ENCODE assay signal across 23 cellular contexts in the genomic region with DNA sequence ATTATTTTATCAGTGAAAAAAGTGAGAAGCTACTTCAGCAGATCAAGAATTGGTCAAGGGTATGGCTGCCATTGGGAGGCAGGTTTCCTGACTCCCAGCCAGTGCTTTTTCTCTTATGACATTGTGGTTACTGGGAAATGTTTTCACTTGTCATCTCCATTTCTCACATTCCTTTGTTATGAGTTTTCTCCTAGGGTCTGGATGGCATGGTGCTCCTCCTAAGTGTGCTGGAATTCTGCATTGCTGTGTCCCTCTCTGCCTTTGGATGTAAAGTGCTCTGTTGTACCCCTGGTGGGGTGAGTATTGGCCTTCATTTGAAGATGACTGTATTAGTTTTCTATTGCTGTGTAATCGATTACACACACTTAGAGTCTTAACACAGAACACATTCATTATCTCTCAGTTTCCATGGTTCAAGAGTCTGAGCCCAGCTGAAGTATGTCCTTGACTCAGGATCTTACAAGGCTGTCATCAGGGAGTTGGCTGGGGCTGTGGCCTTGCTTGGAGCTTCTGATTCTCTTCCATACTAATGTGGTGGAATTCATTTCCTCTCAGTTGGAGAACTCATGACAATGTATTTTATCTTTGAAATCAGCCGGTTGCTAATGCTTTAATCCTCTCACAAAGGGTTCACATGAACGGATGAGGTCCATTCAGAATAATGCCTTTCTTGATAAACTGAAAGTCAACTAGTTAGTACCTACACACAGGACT. TPM values are rescaled to one million over a fixed set of nuclear protein-coding genes. Genes with fewer than 3 reads are reported as not detected.
DNase-seq lines count a peak whose midpoint lies in the region; ATAC-seq, FAIRE-seq and TF ChIP-seq lines count a peak whose summit lies in the region.
"Had no signal": no experiment of that assay in that cellular context is flagged by ENCODE, and none has a peak within 500 bp of the region (broad histone marks: within the 10 kb centered on the region; RNA-seq: fewer than 3 reads in every experiment).

No MANE protein-coding gene starts in this region.

- H3K27me3 ChIP-seq in astrocyte (ENCODE audit: insufficient read depth, low read length) (no peaks in the 10 kb centered on the region), right lobe of liver (no peaks in the 10 kb centered on the region)
- H3K27me3 ChIP-seq: cardiac muscle cell, gastroesophageal sphincter, sigmoid colon, tibial nerve had no signal

- H3K4me3 ChIP-seq in astrocyte (ENCODE audit: insufficient read depth, low read depth, low read length) (no peak overlapping the region), right lobe of liver (no peak overlapping the region)
- H3K4me3 ChIP-seq: cardiac muscle cell, gastroesophageal sphincter, K562, sigmoid colon, tibial nerve had no signal

- H2AFZ ChIP-seq in astrocyte (ENCODE audit: low read depth, low read length) = no peak overlapping the region

- peaks cover 39% of the 10 kb centered on the region for H3K4me1 Mint-ChIP-seq in stimulated activated naive CD8-positive, alpha-beta T cell treated with anti-CD3 and anti-CD28 coated beads, Interleukin-15, Interleukin-2, amounts not matched to agents 100 ng/mL and 50 ng/mL, for 24 hours (ENCODE audit: low read depth)
- peaks cover 38% of the 10 kb centered on the region for H3K4me1 Mint-ChIP-seq in astrocyte (ENCODE audit: low read depth, unreplicated experiment)

- H3K27ac Mint-ChIP-seq in stimulated activated naive CD8-positive, alpha-beta T cell treated with anti-CD3 and anti-CD28 coated beads, Interleukin-15, Interleukin-2, amounts not matched to agents 100 ng/mL and 50 ng/mL, for 24 hours = peak overlapping the region; percentile 6
- H3K27ac Mint-ChIP-seq in astrocyte (ENCODE audit: unreplicated experiment) = peak overlapping the region; percentile 98
- H3K27ac Mint-ChIP-seq: activated naive CD4-positive, alpha-beta T cell treated with anti-CD3 and anti-CD28 coated beads, Interleukin-2, amount 50 U/mL, for 72 hours; CD4-positive, alpha-beta T cell; effector memory CD8-positive, alpha-beta T cell had no signal

- no peak for TF ChIP-seq POLR2A in right lobe of liver (IDR thresholded peaks at IDR 0.05)

- no peak for FAIRE-seq in astrocyte (lab: Jason Lieb, UNC)
- FAIRE-seq: A204.1, K562 had no signal

- no peaks in the 10 kb centered on the region for H3K79me2 ChIP-seq in astrocyte (ENCODE audit: insufficient read depth, low read length)

- no peak for DNase-seq in stimulated activated naive CD8-positive, alpha-beta T cell treated with anti-CD3 and anti-CD28 coated beads, Interleukin-15, Interleukin-2, amounts not matched to agents 100 U/mL and 50 U/mL, for 24 hours
- no peak for DNase-seq in astrocyte (ENCODE audit: low read depth)
- DNase-seq in islet precursor cell = peak; percentile 64
- DNase-seq in right lobe of liver = no peak
- DNase-seq in cerebellar nuclear complex (lab: John Stamatoyannopoulos, UW) = no peak
- DNase-seq in NOMO-1 (lab: John Stamatoyannopoulos, UW; ENCODE audit: unreplicated experiment in 2 of 2) = no peak
- DNase-seq: activated CD4-positive, alpha-beta T cell treated with anti-CD3 and anti-CD28 coated beads, Interleukin-2, amount 50 U/mL, for 1 hour; CD4-positive, alpha-beta T cell; effector memory CD8-positive, alpha-beta T cell; HCEC 1CT; NCI-H1417 treated with DMSO at 0.1 percent for 48 hours; sigmoid colon; stimulated activated CD4-positive, alpha-beta T cell treated with anti-CD3 and anti-CD28 coated beads, Interleukin-4, amount 100 ng/mL, for 1 hour; stimulated activated CD8-positive, alpha-beta memory T cell treated with anti-CD3 and anti-CD28 coated beads, Interleukin-4, amount 100 ng/mL, for 48 hours; T1000 had no signal

- H3K4me1 ChIP-seq in astrocyte (ENCODE audit: insufficient read depth, low read length) (no peaks in the 10 kb centered on the region), right lobe of liver (no peaks in the 10 kb centered on the region)
- H3K4me1 ChIP-seq: gastroesophageal sphincter, sigmoid colon, tibial nerve had no signal

- TF ChIP-seq CTCF in astrocyte (IDR thresholded peaks at IDR 0.05; ENCODE audit: insufficient read depth, low read depth, low read length) (no peak), right lobe of liver (IDR thresholded peaks at IDR 0.05) (no peak)

- WGBS in right lobe of liver (ENCODE audit: insufficient coverage, low coverage, low lambda C conversion rate, missing lambda C conversion rate) = 69% methylated on average over 3 of the region's 3 CpGs

- H3K4me2 ChIP-seq in astrocyte (ENCODE audit: low read length) = peak overlapping the region; percentile 3

- H3K27ac ChIP-seq in astrocyte (ENCODE audit: low read depth, low read length) = no peak overlapping the region
- no peak overlapping the region for H3K27ac ChIP-seq in right lobe of liver
- H3K27ac ChIP-seq: cardiac muscle cell, gastroesophageal sphincter, sigmoid colon, tibial nerve had no signal

- no peaks in the 10 kb centered on the region for H3K9me3 Mint-ChIP-seq in stimulated activated naive CD8-positive, alpha-beta T cell treated with anti-CD3 and anti-CD28 coated beads, Interleukin-15, Interleukin-2, amounts not matched to agents 100 ng/mL and 50 ng/mL, for 24 hours
- H3K9me3 Mint-ChIP-seq in astrocyte (ENCODE audit: unreplicated experiment) = no peaks in the 10 kb centered on the region
- H3K9me3 Mint-ChIP-seq: activated naive CD4-positive, alpha-beta T cell treated with anti-CD3 and anti-CD28 coated beads, Interleukin-2, amount 50 U/mL, for 72 hours; CD4-positive, alpha-beta T cell; effector memory CD8-positive, alpha-beta T cell had no signal

- no peaks in the 10 kb centered on the region for H3K36me3 Mint-ChIP-seq in stimulated activated naive CD8-positive, alpha-beta T cell treated with anti-CD3 and anti-CD28 coated beads, Interleukin-15, Interleukin-2, amounts not matched to agents 100 ng/mL and 50 ng/mL, for 24 hours (ENCODE audit: low read depth)
- no peaks in the 10 kb centered on the region for H3K36me3 Mint-ChIP-seq in astrocyte (ENCODE audit: low read depth, unreplicated experiment)
- H3K36me3 Mint-ChIP-seq: activated naive CD4-positive, alpha-beta T cell treated with anti-CD3 and anti-CD28 coated beads, Interleukin-2, amount 50 U/mL, for 72 hours had no signal

- no peaks in the 10 kb centered on the region for H4K20me1 ChIP-seq in astrocyte (ENCODE audit: insufficient read depth, low read length)

- intact Hi-C loops in right lobe of liver (cut with DNase I) = no loop called here

- no peaks in the 10 kb centered on the region for H3K9me3 ChIP-seq in astrocyte (ENCODE audit: insufficient read depth, low read depth, low read length)
- H3K9me3 ChIP-seq in right lobe of liver = no peaks in the 10 kb centered on the region
- H3K9me3 ChIP-seq: gastroesophageal sphincter, sigmoid colon, tibial nerve had no signal

- no peak overlapping the region for H3K9ac ChIP-seq in astrocyte (ENCODE audit: low read length)

- H3K4me3 Mint-ChIP-seq in stimulated activated naive CD8-positive, alpha-beta T cell treated with anti-CD3 and anti-CD28 coated beads, Interleukin-15, Interleukin-2, amounts not matched to agents 100 ng/mL and 50 ng/mL, for 24 hours = no peak overlapping the region
- peak overlapping the region; percentile 28 for H3K4me3 Mint-ChIP-seq in astrocyte (ENCODE audit: unreplicated experiment)
- H3K4me3 Mint-ChIP-seq: CD4-positive, alpha-beta T cell; effector memory CD8-positive, alpha-beta T cell had no signal

- ATAC-seq in stimulated activated naive CD8-positive, alpha-beta T cell treated with anti-CD3 and anti-CD28 coated beads, Interleukin-15, Interleukin-2, amounts not matched to agents 100 U/mL and 50 U/mL, for 24 hours = no peak
- ATAC-seq in right lobe of liver (no peak), GM21390 (IDR thresholded peaks at IDR 0.05; ENCODE audit: unreplicated experiment) (no peak)
- ATAC-seq: activated naive CD4-positive, alpha-beta T cell treated with anti-CD3 and anti-CD28 coated beads, Interleukin-2, amount 50 U/mL, for 72 hours; effector memory CD8-positive, alpha-beta T cell; gastroesophageal sphincter; K562 had no signal

- peaks cover 35% of the 10 kb centered on the region for H3K27me3 Mint-ChIP-seq in stimulated activated naive CD8-positive, alpha-beta T cell treated with anti-CD3 and anti-CD28 coated beads, Interleukin-15, Interleukin-2, amounts not matched to agents 100 ng/mL and 50 ng/mL, for 24 hours
- no peaks in the 10 kb centered on the region for H3K27me3 Mint-ChIP-seq in astrocyte (ENCODE audit: low read depth, unreplicated experiment)

- H3K36me3 ChIP-seq in astrocyte (ENCODE audit: insufficient read depth, low read length) (no peaks in the 10 kb centered on the region), right lobe of liver (no peaks in the 10 kb centered on the region)
- H3K36me3 ChIP-seq: cardiac muscle cell, gastroesophageal sphincter, sigmoid colon, tibial nerve had no signal

RNA-seq across cellular contexts. Expression of a gene that starts 21.0 kb away (rescaled TPM):
- total RNA-seq in astrocyte (not detected in 2 replicates), right lobe of liver (not detected)
- total RNA-seq: activated naive CD4-positive, alpha-beta T cell treated with anti-CD3 and anti-CD28 coated beads, Interleukin-2, amount 50 U/mL, for 72 hours; cardiac muscle cell; CD4-positive, alpha-beta T cell; gastroesophageal sphincter; K562; tibial nerve had no signal

RNA-seq across cellular contexts. Expression of a gene that starts 25.6 kb away (rescaled TPM):
- 0.32 TPM in 1 of 2 replicates, not detected in the other for total RNA-seq in astrocyte
- total RNA-seq in right lobe of liver = 10 to 100 TPM in 1 of 6 experiments, 1 to 10 TPM in 5; 5.2 to 13.0 (median 9.0) TPM
- total RNA-seq: activated naive CD4-positive, alpha-beta T cell treated with anti-CD3 and anti-CD28 coated beads, Interleukin-2, amount 50 U/mL, for 72 hours; cardiac muscle cell; CD4-positive, alpha-beta T cell had no signal
